In the genomic region with DNA sequence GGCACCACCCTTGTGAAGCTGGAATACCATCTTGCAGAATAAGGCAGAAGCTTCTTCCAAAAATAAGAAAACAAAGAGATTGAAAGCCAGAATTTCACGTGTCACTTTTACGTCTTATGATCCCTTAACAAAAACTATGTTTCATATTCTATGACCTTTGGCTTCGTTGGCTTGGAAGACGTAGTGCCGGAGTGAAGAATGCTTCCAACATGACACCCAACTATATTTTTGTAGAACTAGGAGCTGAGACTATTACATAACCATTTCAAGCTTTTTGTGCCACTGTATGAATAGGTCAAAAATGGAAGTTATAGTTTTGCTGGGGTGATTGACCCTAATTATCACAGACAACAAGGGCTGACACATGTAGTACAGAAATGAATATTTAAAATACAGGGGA, we compare ENCODE assay signal across 23 cellular contexts.
"Had no signal": no experiment of that assay in that cellular context is flagged by ENCODE, and none has a peak within 500 bp of the region (broad histone marks: within the 10 kb centered on the region; RNA-seq: fewer than 3 reads in every experiment).

No MANE protein-coding gene starts in this region.

- ATAC-seq: effector memory CD8-positive, alpha-beta T cell; esophagus mucosa; foreskin keratinocyte; gastrocnemius medialis; gastroesophageal sphincter had no signal

- H3K4me3 ChIP-seq: colonic mucosa, coronary artery, dorsolateral prefrontal cortex, esophagus muscularis mucosa, esophagus squamous epithelium, gastrocnemius medialis, gastroesophageal sphincter, heart left ventricle had no signal

- H3K27ac ChIP-seq: colonic mucosa, coronary artery, dorsolateral prefrontal cortex, epithelial cell of prostate, esophagus muscularis mucosa, esophagus squamous epithelium, foreskin keratinocyte, gastrocnemius medialis, gastroesophageal sphincter had no signal

- H3K4me1 ChIP-seq: colonic mucosa, esophagus muscularis mucosa, esophagus squamous epithelium, foreskin keratinocyte, gastrocnemius medialis, gastroesophageal sphincter had no signal

- H3K27me3 ChIP-seq: colonic mucosa, dorsolateral prefrontal cortex, esophagus muscularis mucosa, esophagus squamous epithelium, foreskin keratinocyte, gastrocnemius medialis, gastroesophageal sphincter, heart left ventricle had no signal

- H3K9me3 ChIP-seq: colonic mucosa, esophagus muscularis mucosa, esophagus squamous epithelium, gastrocnemius medialis, gastroesophageal sphincter had no signal

- DNase-seq: colonic mucosa; cortex of kidney; dermis blood vessel endothelial cell; dorsolateral prefrontal cortex; effector CD4-positive, alpha-beta T cell; effector CD8-positive, alpha-beta T cell; effector memory CD4-positive, alpha-beta T cell; effector memory CD8-positive, alpha-beta T cell; endodermal cell; erythroblast; esophagus squamous epithelium; foreskin fibroblast; foreskin keratinocyte; foreskin melanocyte; gastrocnemius medialis; glutamatergic neuron; head of caudate nucleus; heart left ventricle had no signal

- H3K36me3 ChIP-seq: colonic mucosa, esophagus muscularis mucosa, esophagus squamous epithelium, gastrocnemius medialis, gastroesophageal sphincter, heart left ventricle had no signal
